20 cellular contexts compared by ENCODE assay signal in the genomic region with DNA sequence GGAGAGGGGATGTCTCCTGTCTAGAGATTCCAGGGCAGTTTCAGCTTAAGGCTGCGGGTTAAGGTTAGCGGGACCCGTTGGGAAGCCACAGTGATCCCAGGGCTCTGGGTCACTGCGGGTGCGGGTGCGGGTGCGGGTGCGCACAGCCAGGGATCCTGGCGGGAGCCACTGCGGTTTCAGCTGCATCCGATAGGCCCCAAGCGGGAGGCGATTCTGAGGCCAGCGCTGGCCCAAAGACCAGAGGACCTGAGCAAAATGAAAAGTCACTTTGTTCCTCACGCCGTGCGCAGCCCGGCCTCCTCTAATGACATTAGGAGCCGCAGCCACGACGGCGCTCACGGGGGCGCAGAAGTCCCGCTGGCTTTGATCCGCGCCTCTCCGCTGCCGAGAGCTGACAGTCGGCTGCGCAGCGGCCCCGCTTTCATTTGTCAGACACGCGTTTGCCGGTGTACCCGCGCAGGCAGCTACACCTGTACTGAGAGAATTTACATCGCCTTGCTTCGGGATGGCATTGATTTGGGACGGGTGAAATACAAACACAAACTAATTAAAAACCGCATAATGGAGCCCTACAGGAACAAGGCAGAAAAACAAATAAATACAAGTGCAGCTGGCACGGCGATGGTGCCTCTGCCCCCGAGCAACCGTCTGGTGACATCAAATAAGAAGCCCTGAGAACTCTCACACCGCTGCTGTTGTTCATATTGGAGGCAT. TPM values are rescaled to one million over a fixed set of nuclear protein-coding genes. Genes with fewer than 3 reads are reported as not detected.
A peak's percentile ranks its signal among the peaks of the same experiment; 100 is the strongest.
DNase-seq lines count a peak whose midpoint lies in the region; ATAC-seq, FAIRE-seq and TF ChIP-seq lines count a peak whose summit lies in the region.
"Had no signal": no experiment of that assay in that cellular context is flagged by ENCODE, and none has a peak within 500 bp of the region (broad histone marks: within the 10 kb centered on the region; RNA-seq: fewer than 3 reads in every experiment).

No MANE protein-coding gene starts in this region.

- ATAC-seq in WTC11 (no peak), thoracic aorta (ENCODE audit: insufficient number of reproducible peaks, low FRiP score, low read depth) (no peak)
- ATAC-seq: activated T-cell treated with anti-CD3 and anti-CD28 coated beads, Interleukin-2, amount 50 U/mL, for 4 hours; heart left ventricle had no signal

- H3K4me1 Mint-ChIP-seq in MCF 10A (ENCODE audit: insufficient read depth, unreplicated experiment) (no peaks in the 10 kb centered on the region), WTC11 (peaks cover 31% of the 10 kb centered on the region)
- H3K4me1 Mint-ChIP-seq: activated CD4-positive, alpha-beta T cell treated with anti-CD3 and anti-CD28 coated beads, Interleukin-2, amount 10 ng/mL, durations not matched to agents 7 days and 5 days had no signal

- no TSS peak for BruUV-seq in MCF 10A (replicated peaks; lab: Mats Ljungman, UMichigan)

- no peak overlapping the region for H3K27ac Mint-ChIP-seq in MCF 10A (ENCODE audit: low read depth, unreplicated experiment)
- H3K27ac Mint-ChIP-seq in WTC11: no peak overlapping the region
- H3K27ac Mint-ChIP-seq: activated CD4-positive, alpha-beta T cell treated with anti-CD3 and anti-CD28 coated beads, Interleukin-2, amount 10 ng/mL, durations not matched to agents 7 days and 5 days had no signal

- CTCF ChIA-PET in MCF 10A (lab: Yijun Ruan, JAX) (interaction anchor here (1.1 kb wide), 1 partner anchor 82 kb away, joined by 3 read pairs; no protein-coding TSS in a partner anchor), WTC11 (lab: Charles Lee) (interaction anchor here (0.7 to 3.2 kb wide), 5 partner anchors 13 to 460 kb away, joined by 3 to 25 read pairs (median 3); no protein-coding TSS in a partner anchor)

- H3K27me3 Mint-ChIP-seq in MCF 10A (ENCODE audit: insufficient read depth, unreplicated experiment) (peaks cover 3% of the 10 kb centered on the region), WTC11 (ENCODE audit: low read depth) (peaks cover 95% of the 10 kb centered on the region)

- H3K27ac ChIP-seq in breast epithelium (no peak overlapping the region), kidney (ENCODE audit: low read depth in 2 of 2, low read length in 2 of 2) (no peak overlapping the region), thoracic aorta (no peak overlapping the region)
- H3K27ac ChIP-seq: adrenal gland, esophagus squamous epithelium, heart left ventricle, left lung, tibial nerve had no signal

- DNase-seq in breast epithelium (ENCODE audit: low spot score in 2 of 2) (no peak), MCF 10A (ENCODE audit: unreplicated experiment) (no peak), WTC11 (ENCODE audit: low spot score) (peak; percentile 45), kidney (peak; percentile 48), thoracic aorta (ENCODE audit: low spot score) (no peak), MG63 (no peak), H4 (ENCODE audit: low spot score) (no peak)
- DNase-seq in stimulated activated CD4-positive, alpha-beta T cell treated with anti-CD3 and anti-CD28 coated beads, Interleukin-4, amount 100 ng/mL, for 1 hour: no peak
- DNase-seq: activated CD4-positive, alpha-beta T cell treated with anti-CD3 and anti-CD28 coated beads, Interleukin-2, amount 10 ng/mL, durations not matched to agents 7 days and 5 days; activated T-cell treated with anti-CD3 and anti-CD28 coated beads, Interleukin-2, amount 50 U/mL, for 4 hours; adrenal gland; esophagus squamous epithelium; heart left ventricle; Karpas-422; NCI-H2081; T1000 had no signal

- H3K9ac ChIP-seq in kidney (ENCODE audit: low read length in 2 of 2): no peak overlapping the region

- H3K4me3 Mint-ChIP-seq in MCF 10A (ENCODE audit: unreplicated experiment) (no peak overlapping the region), WTC11 (peak overlapping the region; percentile 63)
- H3K4me3 Mint-ChIP-seq: activated CD4-positive, alpha-beta T cell treated with anti-CD3 and anti-CD28 coated beads, Interleukin-2, amount 10 ng/mL, durations not matched to agents 7 days and 5 days; activated T-cell treated with anti-CD3 and anti-CD28 coated beads, Interleukin-2, amount 50 U/mL, for 4 hours had no signal

- H3K27me3 ChIP-seq in breast epithelium (peaks cover 0 to 54% of the 10 kb centered on the region in 2 donors), thoracic aorta (replicated peaks; ENCODE audit: insufficient read depth) (no peaks in the 10 kb centered on the region), MG63 (peaks cover 38% of the 10 kb centered on the region)

- no peak for TF ChIP-seq CTCF in breast epithelium (IDR thresholded peaks at IDR 0.05)
- TF ChIP-seq CTCF in MCF 10A (IDR thresholded peaks at IDR 0.05; ENCODE audit: unreplicated experiment): no peak
- TF ChIP-seq CTCF in WTC11 (IDR thresholded peaks at IDR 0.05): no peak
- no peak for TF ChIP-seq CTCF in kidney (IDR thresholded peaks at IDR 0.05; ENCODE audit: borderline replicate concordance, extremely low read depth, insufficient read depth)
- TF ChIP-seq CTCF in thoracic aorta (IDR thresholded peaks at IDR 0.05): no peak

- H3K4me3 ChIP-seq in breast epithelium (peak overlapping the region; percentile 35 to 55 (median 41)), kidney (ENCODE audit: low read length in 2 of 2) (no peak overlapping the region), thoracic aorta (peak overlapping the region; percentile 70), MG63 (no peak overlapping the region)
- H3K4me3 ChIP-seq: adrenal gland, left lung had no signal

- H3K4me1 ChIP-seq in breast epithelium: no peaks in the 10 kb centered on the region
- H3K4me1 ChIP-seq in kidney (ENCODE audit: control insufficient read depth in 1 of 2, insufficient read depth in 1 of 2, low read depth in 1 of 2, low read length in 2 of 2): peaks cover 0 to 5% of the 10 kb centered on the region in 2 donors
- peaks cover 0 to 13% of the 10 kb centered on the region in 2 donors for H3K4me1 ChIP-seq in thoracic aorta (ENCODE audit: control insufficient read depth in 1 of 2, low read depth in 2 of 2)

- no peaks in the 10 kb centered on the region for H3K9me3 Mint-ChIP-seq in MCF 10A (ENCODE audit: unreplicated experiment)
- H3K9me3 Mint-ChIP-seq in WTC11: no peaks in the 10 kb centered on the region
- H3K9me3 Mint-ChIP-seq: activated CD4-positive, alpha-beta T cell treated with anti-CD3 and anti-CD28 coated beads, Interleukin-2, amount 10 ng/mL, durations not matched to agents 7 days and 5 days; activated T-cell treated with anti-CD3 and anti-CD28 coated beads, Interleukin-2, amount 50 U/mL, for 4 hours had no signal

- H3K9me3 ChIP-seq in breast epithelium: no peaks in the 10 kb centered on the region
- no peaks in the 10 kb centered on the region for H3K9me3 ChIP-seq in kidney (ENCODE audit: control insufficient read depth in 1 of 2, low read length in 2 of 2)
- no peaks in the 10 kb centered on the region for H3K9me3 ChIP-seq in thoracic aorta
- H3K9me3 ChIP-seq in MG63: no peaks in the 10 kb centered on the region
- H3K9me3 ChIP-seq: adrenal gland, esophagus squamous epithelium, heart left ventricle, left lung, tibial nerve had no signal

- TF ChIP-seq POLR2A in breast epithelium (IDR thresholded peaks at IDR 0.05): no peak

- H3K36me3 Mint-ChIP-seq in MCF 10A (ENCODE audit: insufficient read depth, unreplicated experiment) (no peaks in the 10 kb centered on the region), WTC11 (no peaks in the 10 kb centered on the region)

- POLR2A ChIA-PET in MCF 10A (lab: Yijun Ruan, JAX) (interaction anchor here (0.7 kb wide), 1 partner anchor 1009 kb away, joined by 4 read pairs; no protein-coding TSS in a partner anchor), WTC11 (lab: Charles Lee) (interaction anchor here (0.6 kb wide), 1 partner anchor 13 kb away, joined by 4 read pairs; no protein-coding TSS in a partner anchor)

- FAIRE-seq in kidney (lab: Jason Lieb, UNC): no peak
- FAIRE-seq: GM12891 had no signal

- H3K36me3 ChIP-seq in breast epithelium: no peaks in the 10 kb centered on the region
- H3K36me3 ChIP-seq in kidney (ENCODE audit: control insufficient read depth in 1 of 2, insufficient read depth in 2 of 2, low read length in 2 of 2): no peaks in the 10 kb centered on the region
- H3K36me3 ChIP-seq in thoracic aorta: no peaks in the 10 kb centered on the region
- H3K36me3 ChIP-seq in MG63: no peaks in the 10 kb centered on the region
- H3K36me3 ChIP-seq: adrenal gland, esophagus squamous epithelium, heart left ventricle, left lung, tibial nerve had no signal

- intact Hi-C loops in breast epithelium (cut with DNase I; ENCODE audit: low total_unique reads) (no loop called here), MCF 10A (cut with micrococcal nuclease) (loop anchor here (10.0 kb wide), 1 partner anchor 1274 kb away; no protein-coding TSS in a partner anchor), kidney (cut with DNase I) (no loop called here)

TF ChIP-seq in WTC11, 78 proteins besides CTCF, POLR2A, EP300 and RAD21 (continues in another document):
- TF ChIP-seq NFYB (CRISPR knock-in tag; conservative IDR thresholded peaks at IDR 0.05; ENCODE audit: low read depth) (no peak), ESRRA (CRISPR knock-in tag; IDR thresholded peaks at IDR 0.05; ENCODE audit: borderline replicate concordance) (no peak), ZNF317 (CRISPR knock-in tag; IDR thresholded peaks at IDR 0.05; ENCODE audit: borderline replicate concordance, low read depth) (no peak), ELF4 (CRISPR knock-in tag; IDR thresholded peaks at IDR 0.05; ENCODE audit: low read depth) (no peak), RORB (CRISPR knock-in tag; IDR thresholded peaks at IDR 0.05) (no peak), NR3C1 (CRISPR knock-in tag; conservative IDR thresholded peaks at IDR 0.05; ENCODE audit: low read depth) (no peak), ZNF232 (CRISPR knock-in tag; IDR thresholded peaks at IDR 0.05) (no peak), RELA (CRISPR knock-in tag; IDR thresholded peaks at IDR 0.05; ENCODE audit: borderline replicate concordance) (no peak)
- TF ChIP-seq, protein P1, sequence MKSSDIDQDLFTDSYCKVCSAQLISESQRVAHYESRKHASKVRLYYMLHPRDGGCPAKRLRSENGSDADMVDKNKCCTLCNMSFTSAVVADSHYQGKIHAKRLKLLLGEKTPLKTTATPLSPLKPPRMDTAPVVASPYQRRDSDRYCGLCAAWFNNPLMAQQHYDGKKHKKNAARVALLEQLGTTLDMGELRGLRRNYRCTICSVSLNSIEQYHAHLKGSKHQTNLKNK (CRISPR knock-in tag; IDR thresholded peaks at IDR 0.05): no peak

RNA-seq across cellular contexts. Expression of gene IRX1, which starts 5.2 kb away (rescaled TPM):
- total RNA-seq in breast epithelium (10 to 100 TPM; 19.7 to 49.2 (median 27.8) TPM), MCF 10A (2022) (13.8 and 15.5 TPM in 2 replicates), WTC11 (2021) (14.1 to 21.0 TPM (median 14.8 TPM) in 3 replicates), kidney (62.0 TPM), thoracic aorta (10 to 100 TPM in 1 of 2 donors, 1 to 10 TPM in 1; 5.7 to 11.1 TPM)
- polyA plus RNA-seq in kidney (ENCODE audit: insufficient read depth, low read depth, low replicate concordance): 17.3 TPM
- total RNA-seq in MG63 (2014; rRNA removed; shearing (Covaris generic); ENCODE audit: low replicate concordance): 7.4 and 16.7 TPM in 2 replicates
- total RNA-seq in H4 (2014; rRNA removed; shearing (Covaris generic)): 17.1 and 21.3 TPM in 2 replicates
- total RNA-seq: activated CD4-positive, alpha-beta T cell treated with anti-CD3 and anti-CD28 coated beads, Interleukin-2, amount 10 ng/mL, durations not matched to agents 7 days and 5 days; activated T-cell treated with anti-CD3 and anti-CD28 coated beads, Interleukin-2, amount 50 U/mL, for 4 hours; adrenal gland; myocyte had no signal

Comparison
In these comparisons a context has a peak if more than half of its experiments do, and no peak if none do; other contexts are left out.
1. DNase-seq: peak in WTC11 (single experiment) and kidney (single experiment); none in breast epithelium (0 of 2), MCF 10A (single experiment), thoracic aorta (single experiment), MG63 (single experiment), H4 (single experiment) and stimulated activated CD4-positive, alpha-beta T cell treated with anti-CD3 and anti-CD28 coated beads, Interleukin-4, amount 100 ng/mL, for 1 hour (single experiment).
2. H3K4me3 ChIP-seq: peak in breast epithelium (3 of 3) and thoracic aorta (single experiment); none in kidney (0 of 2) and MG63 (single experiment).